In the genomic region with DNA sequence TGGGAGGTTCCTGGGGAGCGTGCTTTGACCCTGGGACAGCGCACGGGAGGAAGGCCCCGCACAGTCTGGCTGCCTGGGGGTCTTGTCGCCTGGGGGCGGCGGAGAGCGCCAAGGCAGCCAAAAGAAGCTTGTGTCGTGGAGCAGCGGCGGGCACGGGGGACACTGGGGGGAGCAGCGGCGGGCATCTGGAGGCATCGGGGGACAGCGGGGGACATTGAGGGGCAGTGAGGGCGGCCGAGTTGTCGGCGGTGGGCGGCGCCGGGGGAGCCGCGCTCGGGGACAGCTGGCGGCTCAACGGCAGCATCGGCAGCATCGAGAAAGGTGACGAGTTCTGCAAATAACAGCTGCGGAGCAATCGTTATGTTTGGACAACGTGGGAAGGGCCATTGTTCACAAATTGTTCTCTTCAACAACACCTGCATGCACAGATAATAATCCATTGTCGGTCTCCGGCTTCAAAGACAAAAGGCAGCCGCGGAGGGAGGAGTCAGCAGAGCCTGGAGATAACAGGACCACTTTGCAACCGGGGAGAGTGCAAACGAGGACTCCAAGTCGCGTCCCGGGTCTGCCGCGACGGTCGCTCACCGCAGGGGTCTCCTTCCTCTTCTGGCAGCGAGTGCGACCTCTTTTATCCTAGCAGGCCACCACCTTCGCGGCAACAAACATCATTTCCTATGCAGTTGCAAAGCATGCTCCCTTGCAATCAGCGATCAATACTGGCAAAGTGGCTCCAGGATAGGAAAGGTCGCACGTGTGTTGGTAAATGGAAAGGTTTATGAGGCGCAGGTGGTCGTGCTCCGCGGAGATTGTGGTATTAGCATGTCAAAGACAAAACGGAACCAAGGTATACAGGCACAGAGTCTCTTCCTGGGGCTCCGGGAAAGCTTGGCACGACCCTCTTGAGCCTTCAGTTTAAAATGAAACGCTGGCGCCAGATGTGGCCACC, we compare ENCODE assay signal across 1 cellular context.
TF ChIP-seq lines count a peak whose summit lies in the region.

No MANE protein-coding gene starts in this region.

TF ChIP-seq in SK-N-SH treated with all-trans-retinoic acid at 6 μM for 48 hours, 23 proteins besides CTCF, POLR2A, EP300 and RAD21 (continued from another document):
- TF ChIP-seq ZNF8 (CRISPR knock-in tag; IDR thresholded peaks at IDR 0.05) (no peak), ZFP3 (CRISPR knock-in tag; IDR thresholded peaks at IDR 0.05) (no peak), TCF4 (CRISPR knock-in tag; IDR thresholded peaks at IDR 0.05; ENCODE audit: borderline replicate concordance) (no peak), ZNF565 (CRISPR knock-in tag; conservative IDR thresholded peaks at IDR 0.05; ENCODE audit: low read depth) (no peak), CSDC2 (CRISPR knock-in tag; IDR thresholded peaks at IDR 0.05) (no peak)
- TF ChIP-seq, protein P1, sequence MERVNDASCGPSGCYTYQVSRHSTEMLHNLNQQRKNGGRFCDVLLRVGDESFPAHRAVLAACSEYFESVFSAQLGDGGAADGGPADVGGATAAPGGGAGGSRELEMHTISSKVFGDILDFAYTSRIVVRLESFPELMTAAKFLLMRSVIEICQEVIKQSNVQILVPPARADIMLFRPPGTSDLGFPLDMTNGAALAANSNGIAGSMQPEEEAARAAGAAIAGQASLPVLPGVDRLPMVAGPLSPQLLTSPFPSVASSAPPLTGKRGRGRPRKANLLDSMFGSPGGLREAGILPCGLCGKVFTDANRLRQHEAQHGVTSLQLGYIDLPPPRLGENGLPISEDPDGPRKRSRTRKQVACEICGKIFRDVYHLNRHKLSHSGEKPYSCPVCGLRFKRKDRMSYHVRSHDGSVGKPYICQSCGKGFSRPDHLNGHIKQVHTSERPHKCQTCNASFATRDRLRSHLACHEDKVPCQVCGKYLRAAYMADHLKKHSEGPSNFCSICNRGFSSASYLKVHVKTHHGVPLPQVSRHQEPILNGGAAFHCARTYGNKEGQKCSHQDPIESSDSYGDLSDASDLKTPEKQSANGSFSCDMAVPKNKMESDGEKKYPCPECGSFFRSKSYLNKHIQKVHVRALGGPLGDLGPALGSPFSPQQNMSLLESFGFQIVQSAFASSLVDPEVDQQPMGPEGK (CRISPR knock-in tag; IDR thresholded peaks at IDR 0.05; ENCODE audit: borderline replicate concordance), result no peak
